ENCODE assay signal across 10 cellular contexts in genomic region chr3:27758083-27758482, GRCh38. TPM values are rescaled to one million over a fixed set of nuclear protein-coding genes. Genes with fewer than 3 reads are reported as not detected.
A peak's percentile ranks its signal among the peaks of the same experiment; 100 is the strongest.
DNase-seq lines count a peak whose midpoint lies in the region; ATAC-seq and TF ChIP-seq lines count a peak whose summit lies in the region.
"Had no signal": no experiment of that assay in that cellular context is flagged by ENCODE, and none has a peak within 500 bp of the region (broad histone marks: within the 10 kb centered on the region; RNA-seq: fewer than 3 reads in every experiment).

No MANE protein-coding gene starts in this region.

- no peaks in the 10 kb centered on the region for H3K36me3 ChIP-seq in A673 (ENCODE audit: insufficient read depth, low read length, poor library complexity, severe bottlenecking)

- H3K27me3 ChIP-seq in A673 (replicated peaks; ENCODE audit: insufficient read depth, low read depth, low read length, poor library complexity) = no peaks in the 10 kb centered on the region

- peak overlapping the region in 1 of 2 donors; percentile 31 for H3K27ac Mint-ChIP-seq in activated naive CD4-positive, alpha-beta T cell treated with anti-CD3 and anti-CD28 coated beads, Interleukin-2, amount 50 U/mL, for 72 hours
- H3K27ac Mint-ChIP-seq in stimulated activated naive CD8-positive, alpha-beta T cell treated with anti-CD3 and anti-CD28 coated beads, Interleukin-15, Interleukin-2, amounts not matched to agents 100 ng/mL and 50 ng/mL, for 24 hours = peak overlapping the region; percentile 56
- H3K27ac Mint-ChIP-seq in endothelial cell (ENCODE audit: unreplicated experiment) = no peak overlapping the region

- CTCF ChIA-PET in A673 (lab: Charles Lee) = no interaction called here

- no peak for DNase-seq in activated naive CD4-positive, alpha-beta T cell treated with anti-CD3 and anti-CD28 coated beads, Interleukin-2, amount 50 U/mL, for 72 hours (ENCODE audit: low spot score in 2 of 2)
- no peak for DNase-seq in activated naive CD4-positive, alpha-beta T cell (lab: John Stamatoyannopoulos, UW)
- peak; percentile 44 to 62 for DNase-seq in SW 1271 (lab: John Stamatoyannopoulos, UW)
- peak; percentile 74 for DNase-seq in fibroblast of pulmonary artery (ENCODE audit: low read depth)
- DNase-seq in A673 (ENCODE audit: low spot score) = no peak
- DNase-seq in posterior cingulate gyrus = no peak
- DNase-seq in endothelial cell (ENCODE audit: low spot score) = no peak
- DNase-seq: immature natural killer cell, NCI-H510A treated with DMSO at 0.1 percent for 48 hours had no signal

- H3K9me3 Mint-ChIP-seq in activated naive CD4-positive, alpha-beta T cell treated with anti-CD3 and anti-CD28 coated beads, Interleukin-2, amount 50 U/mL, for 72 hours = peaks cover under 1 to 1% of the 10 kb centered on the region in 2 donors
- H3K9me3 Mint-ChIP-seq in stimulated activated naive CD8-positive, alpha-beta T cell treated with anti-CD3 and anti-CD28 coated beads, Interleukin-15, Interleukin-2, amounts not matched to agents 100 ng/mL and 50 ng/mL, for 24 hours = peaks cover under 1% of the 10 kb centered on the region
- H3K9me3 Mint-ChIP-seq in endothelial cell (ENCODE audit: unreplicated experiment) = no peaks in the 10 kb centered on the region

- intact Hi-C loops in A673 (cut with micrococcal nuclease; ENCODE audit: unreplicated experiment) (no loop called here), posterior cingulate gyrus (cut with DNase I) (no loop called here)

- no peak for TF ChIP-seq CTCF in fibroblast of pulmonary artery (IDR thresholded peaks at IDR 0.05; ENCODE audit: low read length, missing control alignments)
- no peak for TF ChIP-seq CTCF in A673 (conservative IDR thresholded peaks at IDR 0.05; ENCODE audit: low read depth, low read length)
- TF ChIP-seq CTCF in endothelial cell (IDR thresholded peaks at IDR 0.05; ENCODE audit: unreplicated experiment) = no peak

- POLR2A ChIA-PET in A673 (lab: Charles Lee; ENCODE audit: low non-redundant PET) = no interaction called here

- no TSS peak for BruUV-seq in A673 (replicated peaks; lab: Mats Ljungman, UMichigan)

- H3K4me3 ChIP-seq in fibroblast of pulmonary artery (replicated peaks; ENCODE audit: low read depth, low read length) = no peak overlapping the region
- H3K4me3 ChIP-seq in A673 (ENCODE audit: low read depth, low read length, poor library complexity, severe bottlenecking) = no peak overlapping the region

- H3K36me3 Mint-ChIP-seq in activated naive CD4-positive, alpha-beta T cell treated with anti-CD3 and anti-CD28 coated beads, Interleukin-2, amount 50 U/mL, for 72 hours = peaks cover 0 to 1% of the 10 kb centered on the region in 2 donors
- no peaks in the 10 kb centered on the region for H3K36me3 Mint-ChIP-seq in stimulated activated naive CD8-positive, alpha-beta T cell treated with anti-CD3 and anti-CD28 coated beads, Interleukin-15, Interleukin-2, amounts not matched to agents 100 ng/mL and 50 ng/mL, for 24 hours (ENCODE audit: low read depth)
- no peaks in the 10 kb centered on the region for H3K36me3 Mint-ChIP-seq in endothelial cell (ENCODE audit: low read depth, unreplicated experiment)
- H3K36me3 Mint-ChIP-seq: immature natural killer cell had no signal

- H3K4me1 Mint-ChIP-seq in stimulated activated naive CD8-positive, alpha-beta T cell treated with anti-CD3 and anti-CD28 coated beads, Interleukin-15, Interleukin-2, amounts not matched to agents 100 ng/mL and 50 ng/mL, for 24 hours (ENCODE audit: low read depth) = peaks cover 9% of the 10 kb centered on the region
- peaks cover 3% of the 10 kb centered on the region for H3K4me1 Mint-ChIP-seq in endothelial cell (ENCODE audit: unreplicated experiment)

- H3K4me1 ChIP-seq in A673 (ENCODE audit: insufficient read depth, low read length, poor library complexity, severe bottlenecking) = no peaks in the 10 kb centered on the region

- H3K4me3 Mint-ChIP-seq in stimulated activated naive CD8-positive, alpha-beta T cell treated with anti-CD3 and anti-CD28 coated beads, Interleukin-15, Interleukin-2, amounts not matched to agents 100 ng/mL and 50 ng/mL, for 24 hours = no peak overlapping the region
- no peak overlapping the region for H3K4me3 Mint-ChIP-seq in endothelial cell (ENCODE audit: unreplicated experiment)
- H3K4me3 Mint-ChIP-seq: immature natural killer cell had no signal

- H3K27me3 Mint-ChIP-seq in stimulated activated naive CD8-positive, alpha-beta T cell treated with anti-CD3 and anti-CD28 coated beads, Interleukin-15, Interleukin-2, amounts not matched to agents 100 ng/mL and 50 ng/mL, for 24 hours = no peaks in the 10 kb centered on the region
- peaks cover 2% of the 10 kb centered on the region for H3K27me3 Mint-ChIP-seq in endothelial cell (ENCODE audit: unreplicated experiment)

- no peaks in the 10 kb centered on the region for H3K9me3 ChIP-seq in A673 (ENCODE audit: low read depth, low read length, poor library complexity, severe bottlenecking)

- H3K27ac ChIP-seq in A673 (ENCODE audit: low read depth, low read length, poor library complexity, severe bottlenecking) = no peak overlapping the region

- peak; percentile 28 to 76 for ATAC-seq in activated naive CD4-positive, alpha-beta T cell treated with anti-CD3 and anti-CD28 coated beads, Interleukin-2, amount 50 U/mL, for 72 hours

RNA-seq across cellular contexts. Expression of gene EOMES, which starts 36.0 kb away (rescaled TPM):
- 1 to 10 TPM in 1 of 2 donors, under 1 TPM in 1; 0.29 to 1.7 TPM for total RNA-seq in activated naive CD4-positive, alpha-beta T cell treated with anti-CD3 and anti-CD28 coated beads, Interleukin-2, amount 50 U/mL, for 72 hours
- total RNA-seq in A673 (2021) (not detected in 2 replicates), endothelial cell (ENCODE audit: unreplicated experiment) (5.1 TPM)

Comparison
In these comparisons a context has a peak if more than half of its experiments do, and no peak if none do; other contexts are left out.
1. DNase-seq: peak in SW 1271 (2 of 2) and fibroblast of pulmonary artery (single experiment); none in activated naive CD4-positive, alpha-beta T cell treated with anti-CD3 and anti-CD28 coated beads, Interleukin-2, amount 50 U/mL, for 72 hours (0 of 2), activated naive CD4-positive, alpha-beta T cell (0 of 4), A673 (single experiment), posterior cingulate gyrus (0 of 10) and endothelial cell (single experiment).